In the genomic region with DNA sequence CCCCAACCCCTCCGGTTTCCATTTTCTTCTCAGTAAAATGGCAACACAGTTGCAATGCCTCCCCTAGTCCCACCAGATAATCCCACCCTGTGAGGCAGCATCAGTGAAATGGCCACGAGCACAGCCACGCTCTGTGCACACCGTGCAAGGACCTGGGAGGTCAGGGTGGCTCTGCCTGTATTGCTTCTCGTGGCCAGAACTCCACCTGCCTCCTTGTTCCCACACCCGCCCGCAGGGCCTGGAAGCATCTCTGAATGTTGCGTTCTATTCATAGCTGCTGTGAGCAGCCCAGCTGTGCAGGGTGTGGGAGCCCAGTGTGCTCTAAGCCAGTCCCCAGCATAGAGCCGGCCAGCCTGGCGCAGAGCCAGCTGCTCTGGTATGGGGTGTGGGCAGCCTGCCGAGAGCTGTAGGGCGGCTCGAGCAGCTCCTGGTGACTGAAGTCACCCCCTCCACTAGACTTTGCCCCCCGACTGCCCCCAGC, we compare ENCODE assay signal across 9 cellular contexts.
DNase-seq lines count a peak whose midpoint lies in the region; TF ChIP-seq lines count a peak whose summit lies in the region.
"Had no signal": no experiment of that assay in that cellular context is flagged by ENCODE, and none has a peak within 500 bp of the region (broad histone marks: within the 10 kb centered on the region; RNA-seq: fewer than 3 reads in every experiment).

No MANE protein-coding gene starts in this region.

- H2AFZ ChIP-seq in OCI-LY7 (ENCODE audit: low read length): no peak overlapping the region

- no peaks in the 10 kb centered on the region for H3K36me3 Mint-ChIP-seq in activated T-helper 1 cell treated with anti-CD3 and anti-CD28 coated beads, Interleukin-12 subunit alpha, Interleukin-12 subunit beta, Interleukin-2, Interleukin-4 antibody, amounts not matched to agents 30 ng/mL and 10 ng/mL and 1 ng/mL, durations not matched to agents 14 hours and 24 hours and 36 hours (ENCODE audit: low read depth)
- H3K36me3 Mint-ChIP-seq: WTC11 had no signal

- no peak overlapping the region for H3K4me2 ChIP-seq in OCI-LY7 (ENCODE audit: low read length)

- TF ChIP-seq CTCF in choroid plexus epithelial cell (conservative IDR thresholded peaks at IDR 0.05; ENCODE audit: low read depth, low read length) (no peak), OCI-LY7 (conservative IDR thresholded peaks at IDR 0.05; ENCODE audit: low read length) (no peak)

- no peak overlapping the region for H3K27ac ChIP-seq in OCI-LY7 (ENCODE audit: low read depth, low read length, poor library complexity, severe bottlenecking)

- H3K9me2 ChIP-seq in OCI-LY7 (ENCODE audit: insufficient read depth, low read length): no peaks in the 10 kb centered on the region

- peaks cover 11% of the 10 kb centered on the region for H3K4me1 ChIP-seq in OCI-LY7 (ENCODE audit: insufficient read depth, low read length, poor library complexity, severe bottlenecking)

- peaks cover 2% of the 10 kb centered on the region for H3K27me3 Mint-ChIP-seq in activated T-helper 1 cell treated with anti-CD3 and anti-CD28 coated beads, Interleukin-12 subunit alpha, Interleukin-12 subunit beta, Interleukin-2, Interleukin-4 antibody, amounts not matched to agents 30 ng/mL and 10 ng/mL and 1 ng/mL, durations not matched to agents 14 hours and 24 hours and 36 hours (ENCODE audit: insufficient read depth)

- no peaks in the 10 kb centered on the region for H3K36me3 ChIP-seq in OCI-LY7 (ENCODE audit: insufficient read depth, low read length)

- DNase-seq in COLO668 (lab: John Stamatoyannopoulos, UW; ENCODE audit: unreplicated experiment) (peak; percentile 93), NCI-H187 (lab: John Stamatoyannopoulos, UW) (peak; percentile 57 to 67), choroid plexus epithelial cell (ENCODE audit: low read depth) (peak; percentile 15), myocyte (ENCODE audit: low read depth) (peak; percentile 87), glomerular visceral epithelial cell (ENCODE audit: extremely low spot score) (no peak), OCI-LY7 (ENCODE audit: low spot score) (no peak)
- DNase-seq in activated T-helper 1 cell treated with anti-CD3 and anti-CD28 coated beads, Interleukin-12 subunit alpha, Interleukin-12 subunit beta, Interleukin-2, Interleukin-4 antibody, amounts not matched to agents 30 ng/mL and 10 ng/mL and 1 ng/mL, durations not matched to agents 14 hours and 24 hours and 36 hours (ENCODE audit: low spot score): no peak
- DNase-seq in activated naive CD4-positive, alpha-beta T cell treated with Interleukin-2 at 50 U/mL for 16 hours: no peak

- POLR2A ChIA-PET in OCI-LY7 (lab: Charles Lee): no interaction called here

- H3K4me3 ChIP-seq in choroid plexus epithelial cell (ENCODE audit: low read depth, low read length): no peak overlapping the region
- H3K4me3 ChIP-seq in OCI-LY7 (ENCODE audit: low read depth, low read length, poor library complexity, severe bottlenecking): no peak overlapping the region

- H4K20me1 ChIP-seq in OCI-LY7 (ENCODE audit: insufficient read depth, low read length): no peaks in the 10 kb centered on the region

- no TSS peak for BruUV-seq in OCI-LY7 (replicated peaks; lab: Mats Ljungman, UMichigan)

- no peak overlapping the region for H3K27ac Mint-ChIP-seq in activated T-helper 1 cell treated with anti-CD3 and anti-CD28 coated beads, Interleukin-12 subunit alpha, Interleukin-12 subunit beta, Interleukin-2, Interleukin-4 antibody, amounts not matched to agents 30 ng/mL and 10 ng/mL and 1 ng/mL, durations not matched to agents 14 hours and 24 hours and 36 hours
- H3K27ac Mint-ChIP-seq: WTC11 had no signal

- no peaks in the 10 kb centered on the region for H3K9me3 Mint-ChIP-seq in activated T-helper 1 cell treated with anti-CD3 and anti-CD28 coated beads, Interleukin-12 subunit alpha, Interleukin-12 subunit beta, Interleukin-2, Interleukin-4 antibody, amounts not matched to agents 30 ng/mL and 10 ng/mL and 1 ng/mL, durations not matched to agents 14 hours and 24 hours and 36 hours

- no peaks in the 10 kb centered on the region for H3K79me2 ChIP-seq in OCI-LY7 (ENCODE audit: insufficient read depth, low read depth, low read length)

- CTCF ChIA-PET in OCI-LY7 (lab: Charles Lee; ENCODE audit: unreplicated experiment): no interaction called here

- no peaks in the 10 kb centered on the region for H3K4me1 Mint-ChIP-seq in activated T-helper 1 cell treated with anti-CD3 and anti-CD28 coated beads, Interleukin-12 subunit alpha, Interleukin-12 subunit beta, Interleukin-2, Interleukin-4 antibody, amounts not matched to agents 30 ng/mL and 10 ng/mL and 1 ng/mL, durations not matched to agents 14 hours and 24 hours and 36 hours (ENCODE audit: low read depth)
- H3K4me1 Mint-ChIP-seq: WTC11 had no signal

- no peak overlapping the region for H3K4me3 Mint-ChIP-seq in activated T-helper 1 cell treated with anti-CD3 and anti-CD28 coated beads, Interleukin-12 subunit alpha, Interleukin-12 subunit beta, Interleukin-2, Interleukin-4 antibody, amounts not matched to agents 30 ng/mL and 10 ng/mL and 1 ng/mL, durations not matched to agents 14 hours and 24 hours and 36 hours
- H3K4me3 Mint-ChIP-seq: WTC11 had no signal

- no peaks in the 10 kb centered on the region for H3K9me3 ChIP-seq in OCI-LY7 (ENCODE audit: low read length)

- intact Hi-C loops in activated T-helper 1 cell treated with anti-CD3 and anti-CD28 coated beads, Interleukin-12 subunit alpha, Interleukin-12 subunit beta, Interleukin-2, Interleukin-4 antibody, amounts not matched to agents 30 ng/mL and 10 ng/mL and 1 ng/mL, durations not matched to agents 14 hours and 24 hours and 36 hours (cut with micrococcal nuclease): no loop called here
- intact Hi-C loops in OCI-LY7 (cut with micrococcal nuclease; ENCODE audit: unreplicated experiment): no loop called here

Comparison
In these comparisons a context has a peak if more than half of its experiments do, and no peak if none do; other contexts are left out.
1. DNase-seq: peak in COLO668 (single experiment), NCI-H187 (2 of 2), choroid plexus epithelial cell (single experiment) and myocyte (single experiment); none in activated T-helper 1 cell treated with anti-CD3 and anti-CD28 coated beads, Interleukin-12 subunit alpha, Interleukin-12 subunit beta, Interleukin-2, Interleukin-4 antibody, amounts not matched to agents 30 ng/mL and 10 ng/mL and 1 ng/mL, durations not matched to agents 14 hours and 24 hours and 36 hours (single experiment), activated naive CD4-positive, alpha-beta T cell treated with Interleukin-2 at 50 U/mL for 16 hours (single experiment), glomerular visceral epithelial cell (single experiment) and OCI-LY7 (single experiment).